ENCODE assay signal across 11 cellular contexts in genomic region chr6:41938590-41938989, GRCh38. TPM values are rescaled to one million over a fixed set of nuclear protein-coding genes. Genes with fewer than 3 reads are reported as not detected.
A peak's percentile ranks its signal among the peaks of the same experiment; 100 is the strongest.
DNase-seq lines count a peak whose midpoint lies in the region; ATAC-seq and TF ChIP-seq lines count a peak whose summit lies in the region.
"Had no signal": no experiment of that assay in that cellular context is flagged by ENCODE, and none has a peak within 500 bp of the region (broad histone marks: within the 10 kb centered on the region; RNA-seq: fewer than 3 reads in every experiment).

No MANE protein-coding gene starts in this region.

- no peak for DNase-seq in CD8-positive, alpha-beta T cell
- DNase-seq in RWPE1 (ENCODE audit: low spot score) = no peak
- no peak for DNase-seq in effector memory CD8-positive, alpha-beta T cell
- DNase-seq in DMS 273 treated with DMSO at 0.1 percent for 48 hours (lab: John Stamatoyannopoulos, UW) = no peak
- DNase-seq in hepatic stellate cell (ENCODE audit: low spot score) = no peak
- DNase-seq in OCI-M2 (lab: John Stamatoyannopoulos, UW; ENCODE audit: unreplicated experiment) = no peak
- DNase-seq in GM10266 (ENCODE audit: extremely low spot score) = no peak
- DNase-seq: activated CD4-positive, alpha-beta T cell treated with anti-CD3 and anti-CD28 coated beads for 1 hour; NCI-H524 treated with DMSO at 0.1 percent for 48 hours had no signal

- peaks cover 49% of the 10 kb centered on the region for H3K36me3 Mint-ChIP-seq in CD8-positive, alpha-beta T cell
- H3K36me3 Mint-ChIP-seq in effector memory CD8-positive, alpha-beta T cell (ENCODE audit: insufficient read depth) = peaks cover 76% of the 10 kb centered on the region

- no peak for TF ChIP-seq CTCF in CD8-positive, alpha-beta T cell (IDR thresholded peaks at IDR 0.05)
- TF ChIP-seq CTCF in RWPE1 (conservative IDR thresholded peaks at IDR 0.05; ENCODE audit: low read depth) (no peak), GM10266 (IDR thresholded peaks at IDR 0.05; ENCODE audit: control insufficient read depth, insufficient read depth, low read depth, missing control alignments) (no peak)

- H3K4me3 ChIP-seq in CD8-positive, alpha-beta T cell (ENCODE audit: low read depth, low read length) = peak overlapping the region; percentile 51
- H3K4me3 ChIP-seq in rectal smooth muscle tissue (ENCODE audit: low read length) = peak overlapping the region; percentile 9
- H3K4me3 ChIP-seq: mucosa of descending colon had no signal

- peak overlapping the region; percentile 84 for H3K4me3 Mint-ChIP-seq in CD8-positive, alpha-beta T cell
- peak overlapping the region; percentile 96 to 97 for H3K4me3 Mint-ChIP-seq in effector memory CD8-positive, alpha-beta T cell

- H3K27ac Mint-ChIP-seq in CD8-positive, alpha-beta T cell = peak overlapping the region; percentile 89
- peak overlapping the region; percentile 95 for H3K27ac Mint-ChIP-seq in effector memory CD8-positive, alpha-beta T cell

- no peaks in the 10 kb centered on the region for H3K27me3 Mint-ChIP-seq in CD8-positive, alpha-beta T cell (ENCODE audit: low read depth)
- H3K27me3 Mint-ChIP-seq in effector memory CD8-positive, alpha-beta T cell = no peaks in the 10 kb centered on the region

- intact Hi-C loops in CD8-positive, alpha-beta T cell (cut with DNase I, micrococcal nuclease) = loop anchor here (1.0 to 5.0 kb wide), 6 partner anchors 39 to 201 kb away; partner anchors contain the start of genes PRICKLE4 (in 1 of the 2) and TFEB (in 1 of the 2)

- no peaks in the 10 kb centered on the region for H3K9me3 ChIP-seq in CD8-positive, alpha-beta T cell (ENCODE audit: low read length)
- H3K9me3 ChIP-seq: mucosa of descending colon had no signal

- POLR2A ChIA-PET in CD8-positive, alpha-beta T cell (lab: Charles Lee) = interaction anchor here (0.6 to 8.6 kb wide), 11 partner anchors 9 to 279 kb away, joined by 3 to 58 read pairs (median 6); partner anchors contain the start of genes BYSL, MED20, MRPS10 and TAF8
- POLR2A ChIA-PET in RWPE1 (lab: Yijun Ruan, JAX; ENCODE audit: low non-redundant PET) = interaction anchor here (1.0 kb wide), 2 partner anchors 11 to 25 kb away, joined by 4 read pairs; no protein-coding TSS in a partner anchor

- H3K4me1 Mint-ChIP-seq in CD8-positive, alpha-beta T cell (ENCODE audit: low read depth) = peaks cover 75% of the 10 kb centered on the region
- H3K4me1 Mint-ChIP-seq in effector memory CD8-positive, alpha-beta T cell (ENCODE audit: low read depth in 2 of 2) = peaks cover 69 to 73% of the 10 kb centered on the region in 2 donors

- H3K4me1 ChIP-seq in CD8-positive, alpha-beta T cell (ENCODE audit: insufficient read depth, low read length) = peaks cover 72% of the 10 kb centered on the region
- H3K4me1 ChIP-seq in rectal smooth muscle tissue (ENCODE audit: control insufficient read depth, insufficient read depth, low read length) = peaks cover 19% of the 10 kb centered on the region

- H3K27me3 ChIP-seq in CD8-positive, alpha-beta T cell (ENCODE audit: insufficient read depth, low read length) = no peaks in the 10 kb centered on the region
- no peaks in the 10 kb centered on the region for H3K27me3 ChIP-seq in rectal smooth muscle tissue (ENCODE audit: control insufficient read depth, insufficient read depth, low read length)

- peaks cover 29% of the 10 kb centered on the region for H3K36me3 ChIP-seq in CD8-positive, alpha-beta T cell (ENCODE audit: insufficient read depth, low read length)
- H3K36me3 ChIP-seq in rectal smooth muscle tissue (ENCODE audit: control insufficient read depth, insufficient read depth, low read length) = peaks cover 6% of the 10 kb centered on the region

- no peak overlapping the region for H3K9ac ChIP-seq in rectal smooth muscle tissue (ENCODE audit: low read length)

- no peak for ATAC-seq in CD8-positive, alpha-beta T cell
- ATAC-seq in effector memory CD8-positive, alpha-beta T cell (replicated peaks) = no peak
- ATAC-seq: mucosa of descending colon had no signal

- CTCF ChIA-PET in CD8-positive, alpha-beta T cell (lab: Charles Lee) = interaction anchor here (0.8 to 10.7 kb wide), 11 partner anchors 10 to 245 kb away, joined by 3 to 184 read pairs (median 4); partner anchors contain the start of genes BYSL, MED20, TAF8 and TOMM6
- CTCF ChIA-PET in RWPE1 (lab: Yijun Ruan, JAX) = interaction anchor here (0.7 to 0.9 kb wide), 4 partner anchors 18 to 112 kb away, joined by 3 read pairs; partner anchors contain the start of genes MED20 and TAF8

- H3K27ac ChIP-seq in CD8-positive, alpha-beta T cell (ENCODE audit: low read depth, low read length) = peak overlapping the region; percentile 39
- H3K27ac ChIP-seq in RWPE1 (peak overlapping the region; percentile 83), rectal smooth muscle tissue (ENCODE audit: low read depth, low read length) (no peak overlapping the region)

- no peaks in the 10 kb centered on the region for H3K9me3 Mint-ChIP-seq in CD8-positive, alpha-beta T cell
- no peaks in the 10 kb centered on the region for H3K9me3 Mint-ChIP-seq in effector memory CD8-positive, alpha-beta T cell

RNA-seq across cellular contexts. Expression of gene CCND3, which starts 3.0 kb away (rescaled TPM):
- 100 to 1,000 TPM; 129 to 135 TPM for total RNA-seq in CD8-positive, alpha-beta T cell

RNA-seq across cellular contexts. Expression of gene BYSL, which starts 17.3 kb away (rescaled TPM):
- total RNA-seq in CD8-positive, alpha-beta T cell = 1 to 10 TPM; 3.2 to 6.2 TPM

RNA-seq across cellular contexts. Expression of gene MED20, which starts 17.7 kb away (rescaled TPM):
- total RNA-seq in CD8-positive, alpha-beta T cell = 1 to 10 TPM; 1.8 TPM

RNA-seq across cellular contexts. Expression of gene USP49, which starts 43.4 kb away (rescaled TPM):
- 1 to 10 TPM; 1.6 to 1.8 TPM for total RNA-seq in CD8-positive, alpha-beta T cell
